9 cellular contexts compared by ENCODE assay signal in genomic region chr6:159959165-159959975, GRCh38. TPM values are rescaled to one million over a fixed set of nuclear protein-coding genes. Genes with fewer than 3 reads are reported as not detected.
A peak's percentile ranks its signal among the peaks of the same experiment; 100 is the strongest.
DNase-seq lines count a peak whose midpoint lies in the region; ATAC-seq and TF ChIP-seq lines count a peak whose summit lies in the region.
"Had no signal": no experiment of that assay in that cellular context is flagged by ENCODE, and none has a peak within 500 bp of the region (broad histone marks: within the 10 kb centered on the region; RNA-seq: fewer than 3 reads in every experiment).

No MANE protein-coding gene starts in this region.

- H3K4me3 ChIP-seq in colonic mucosa: no peak overlapping the region
- no peak overlapping the region for H3K4me3 ChIP-seq in gastrocnemius medialis
- H3K4me3 ChIP-seq: SK-N-MC had no signal

- H3K9me3 ChIP-seq in colonic mucosa: no peaks in the 10 kb centered on the region
- no peaks in the 10 kb centered on the region for H3K9me3 ChIP-seq in gastrocnemius medialis

- H3K27me3 ChIP-seq in colonic mucosa (no peaks in the 10 kb centered on the region), gastrocnemius medialis (no peaks in the 10 kb centered on the region)

- DNase-seq in colonic mucosa (no peak), gastrocnemius medialis (peak in 1 of 2 donors; percentile 41), NCI-H1417 (lab: John Stamatoyannopoulos, UW) (no peak), superior temporal gyrus (ENCODE audit: extremely low spot score) (no peak), DMS79 treated with DMSO at 0.1 percent for 48 hours (lab: John Stamatoyannopoulos, UW) (no peak), HUDEP-2 (lab: John Stamatoyannopoulos, UW; ENCODE audit: unreplicated experiment in 76 of 76) (no peak)

- TF ChIP-seq CTCF in colonic mucosa (IDR thresholded peaks at IDR 0.05) (no peak), gastrocnemius medialis (IDR thresholded peaks at IDR 0.05 in 4 of 5, conservative IDR thresholded peaks at IDR 0.05 in 1 of 5) (no peak)

- ATAC-seq in GM19397 (IDR thresholded peaks at IDR 0.05; ENCODE audit: unreplicated experiment): peak; percentile 64
- ATAC-seq in HG03196 (IDR thresholded peaks at IDR 0.05; ENCODE audit: unreplicated experiment): peak; percentile 40
- ATAC-seq in gastrocnemius medialis: peak; percentile 35 to 57

- no peaks in the 10 kb centered on the region for H3K36me3 ChIP-seq in colonic mucosa
- no peaks in the 10 kb centered on the region for H3K36me3 ChIP-seq in gastrocnemius medialis

- H3K4me1 ChIP-seq in colonic mucosa (no peaks in the 10 kb centered on the region), gastrocnemius medialis (peaks cover 12 to 14% of the 10 kb centered on the region in 2 donors)

- TF ChIP-seq POLR2A in gastrocnemius medialis (IDR thresholded peaks at IDR 0.05): no peak

- intact Hi-C loops in colonic mucosa (cut with DNase I) (no loop called here), gastrocnemius medialis (cut with DNase I; ENCODE audit: low total_unique reads) (no loop called here)

- H3K9ac ChIP-seq in colonic mucosa (ENCODE audit: low read depth in 2 of 2, low read length in 2 of 2): no peak overlapping the region

- H3K27ac ChIP-seq in colonic mucosa (peak overlapping the region; percentile 40), gastrocnemius medialis (peak overlapping the region; percentile 39 to 59 (median 46))
- H3K27ac ChIP-seq: SK-N-MC had no signal

- in situ Hi-C loops in gastrocnemius medialis (cut with MboI; ENCODE audit: low sequenced_read_pairs in 4 of 4): loop anchor here in 1 of 4 donors (25.0 kb wide), 1 partner anchor 272 kb away; the partner anchor contains the start of gene SOD2

RNA-seq across cellular contexts. Expression of gene IGF2R, which starts 9.5 kb away (rescaled TPM):
- 10 to 100 TPM; 73.8 to 84.4 TPM for total RNA-seq in colonic mucosa
- 100 to 1,000 TPM in 3 of 4 donors, 10 to 100 TPM in 1; 56.6 to 134 (median 108) TPM for total RNA-seq in gastrocnemius medialis
